In the genomic region with DNA sequence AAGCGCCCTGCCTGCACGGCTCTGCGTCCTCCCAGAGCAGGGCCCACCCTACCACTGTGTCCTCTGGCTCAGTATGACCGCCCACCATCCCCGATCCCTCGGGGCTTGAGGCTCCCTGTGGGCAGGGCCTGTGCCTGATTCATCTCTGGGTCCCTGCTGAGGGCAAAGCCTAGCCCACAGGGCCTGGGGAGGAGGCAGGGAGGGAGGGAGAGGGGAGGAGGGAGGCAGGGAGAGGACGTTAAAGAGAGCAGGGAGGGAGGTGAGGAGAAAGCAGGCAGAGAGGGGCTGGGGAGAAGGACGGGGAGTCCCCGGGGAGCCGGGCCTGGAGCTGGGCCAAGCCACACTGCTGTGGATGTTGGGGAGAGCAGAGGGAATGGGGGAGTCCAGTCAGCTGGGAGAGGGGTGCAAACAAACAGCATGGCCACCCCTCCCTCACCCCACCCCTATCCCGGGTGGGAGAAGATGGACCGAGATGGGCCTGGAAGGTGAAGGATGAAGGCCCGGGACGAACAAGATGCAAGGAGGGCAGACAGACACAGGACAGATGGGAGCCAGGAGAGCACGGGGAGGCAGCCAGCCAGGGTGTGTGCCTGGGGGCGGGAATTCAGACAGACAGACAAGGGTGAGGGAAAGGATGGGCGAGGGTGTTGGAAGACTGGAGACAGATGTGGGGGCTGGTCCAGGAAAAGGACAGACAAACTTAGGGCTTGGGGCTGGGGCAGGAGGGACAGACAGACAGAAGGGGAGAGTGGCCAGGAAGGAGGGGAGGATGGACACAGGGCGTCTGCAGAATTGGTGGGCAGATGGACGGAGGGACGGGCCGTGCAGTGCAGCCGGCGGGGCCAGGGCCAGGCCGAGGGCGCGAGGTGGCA, we compare ENCODE assay signal across 25 cellular contexts. TPM values are rescaled to one million over a fixed set of nuclear protein-coding genes. Genes with fewer than 3 reads are reported as not detected.
DNase-seq lines count a peak whose midpoint lies in the region; ATAC-seq, FAIRE-seq and TF ChIP-seq lines count a peak whose summit lies in the region.
"Had no signal": no experiment of that assay in that cellular context is flagged by ENCODE, and none has a peak within 500 bp of the region (broad histone marks: within the 10 kb centered on the region; RNA-seq: fewer than 3 reads in every experiment).

No MANE protein-coding gene starts in this region.

- TF ChIP-seq CTCF in SK-N-SH (IDR thresholded peaks at IDR 0.05) (no peak), HEK293 (tag by site-specific recombination; IDR thresholded peaks at IDR 0.05) (no peak)

- H3K79me2 ChIP-seq in SK-N-SH (ENCODE audit: insufficient read depth) = no peaks in the 10 kb centered on the region

- H3K4me1 Mint-ChIP-seq in effector memory CD8-positive, alpha-beta T cell (ENCODE audit: low read depth in 2 of 2) = peaks cover 47 to 56% of the 10 kb centered on the region in 2 donors
- peaks cover 62% of the 10 kb centered on the region for H3K4me1 Mint-ChIP-seq in activated T-cell treated with anti-CD3 and anti-CD28 coated beads, Interleukin-2, amount 50 U/mL, for 4 hours (ENCODE audit: low read depth)

- no peak overlapping the region for H3K27ac ChIP-seq in SK-N-SH (ENCODE audit: low read depth in 2 of 2, low read length in 1 of 2)
- no peak overlapping the region for H3K27ac ChIP-seq in HEK293 (ENCODE audit: extremely low read depth, low read depth, low read length)
- H3K27ac ChIP-seq: A549, brain microvascular endothelial cell had no signal

- CTCF ChIA-PET in SK-N-SH (lab: Yijun Ruan, JAX) (interaction anchor here (0.9 to 3.0 kb wide), 3 partner anchors 20 to 73 kb away, joined by 4 to 17 read pairs (median 11); no protein-coding TSS in a partner anchor), HEK293 (lab: Yijun Ruan, JAX) (interaction anchor here (0.5 to 3.5 kb wide), 6 partner anchors 13 to 241 kb away, joined by 3 to 22 read pairs (median 3); no protein-coding TSS in a partner anchor)

- H2AFZ ChIP-seq in SK-N-SH (ENCODE audit: low read depth) = no peak overlapping the region

- no peak overlapping the region for H3K4me3 ChIP-seq in SK-N-SH (ENCODE audit: low read depth in 2 of 2, low read length in 1 of 2)
- H3K4me3 ChIP-seq in HEK293 (ENCODE audit: low read depth, low read length) = no peak overlapping the region
- H3K4me3 ChIP-seq: A549, lung had no signal

- H3K9me2 ChIP-seq in SK-N-SH = no peaks in the 10 kb centered on the region

- peaks cover 0 to 14% of the 10 kb centered on the region in 2 experiments; a peak in 2 of 4 replicates for H3K4me1 ChIP-seq in SK-N-SH (ENCODE audit: control insufficient read depth in 1 of 2, insufficient read depth in 2 of 2, low read depth in 1 of 2, low read length in 1 of 2)
- H3K4me1 ChIP-seq in HEK293 (ENCODE audit: control insufficient read depth, insufficient read depth, low read length) = peaks cover 7% of the 10 kb centered on the region

- no peak overlapping the region for H3K4me2 ChIP-seq in SK-N-SH
- H3K4me2 ChIP-seq: A549 had no signal

- H3K4me3 Mint-ChIP-seq in effector memory CD8-positive, alpha-beta T cell = no peak overlapping the region
- no peak overlapping the region for H3K4me3 Mint-ChIP-seq in activated T-cell treated with anti-CD3 and anti-CD28 coated beads, Interleukin-2, amount 50 U/mL, for 4 hours
- H3K4me3 Mint-ChIP-seq: activated CD8-positive, alpha-beta T cell treated with anti-CD3 and anti-CD28 coated beads for 36 hours; activated naive CD8-positive, alpha-beta T cell treated with anti-CD3 and anti-CD28 coated beads, Interleukin-2, amount 10 ng/mL, durations not matched to agents 7 days and 5 days; nephron had no signal

- H3K27me3 Mint-ChIP-seq in effector memory CD8-positive, alpha-beta T cell = peaks cover 18 to 45% of the 10 kb centered on the region in 2 donors
- peaks cover 4% of the 10 kb centered on the region for H3K27me3 Mint-ChIP-seq in activated T-cell treated with anti-CD3 and anti-CD28 coated beads, Interleukin-2, amount 50 U/mL, for 4 hours (ENCODE audit: low read depth)

- no peak for FAIRE-seq in frontal cortex (lab: Jason Lieb, UNC)
- FAIRE-seq: A549, RCC 7860 had no signal

- no peak for TF ChIP-seq RAD21 in SK-N-SH (IDR thresholded peaks at IDR 0.05; ENCODE audit: low read length)

- POLR2A ChIA-PET in SK-N-SH (lab: Yijun Ruan, JAX) (no interaction called here), HEK293 (lab: Yijun Ruan, JAX) (no interaction called here)

- no peaks in the 10 kb centered on the region for H3K9me3 Mint-ChIP-seq in effector memory CD8-positive, alpha-beta T cell
- no peaks in the 10 kb centered on the region for H3K9me3 Mint-ChIP-seq in activated T-cell treated with anti-CD3 and anti-CD28 coated beads, Interleukin-2, amount 50 U/mL, for 4 hours
- H3K9me3 Mint-ChIP-seq: activated CD8-positive, alpha-beta T cell treated with anti-CD3 and anti-CD28 coated beads for 36 hours; activated naive CD8-positive, alpha-beta T cell treated with anti-CD3 and anti-CD28 coated beads, Interleukin-2, amount 10 ng/mL, durations not matched to agents 7 days and 5 days; nephron; type B pancreatic cell had no signal

- H3K9ac ChIP-seq in SK-N-SH = no peak overlapping the region

- H3K27ac Mint-ChIP-seq in effector memory CD8-positive, alpha-beta T cell = peak overlapping the region; percentile 38 to 80
- H3K27ac Mint-ChIP-seq: activated CD8-positive, alpha-beta T cell treated with anti-CD3 and anti-CD28 coated beads for 36 hours; nephron; type B pancreatic cell had no signal

- WGBS in SK-N-SH (ENCODE audit: low lambda C conversion rate) = 44% methylated on average over 26 of the region's 26 CpGs

- H3K36me3 ChIP-seq in SK-N-SH (replicated peaks in 1 of 2; ENCODE audit: control insufficient read depth in 1 of 2, insufficient read depth in 2 of 2, low read length in 1 of 2) (no peaks in the 10 kb centered on the region), HEK293 (ENCODE audit: control insufficient read depth in 2 of 2, insufficient read depth in 1 of 2, low read length in 2 of 2) (no peaks in the 10 kb centered on the region)
- H3K36me3 ChIP-seq: brain microvascular endothelial cell had no signal

- H3F3A ChIP-seq in SK-N-SH (replicated peaks; ENCODE audit: insufficient read depth) = no peaks in the 10 kb centered on the region

- H3K36me3 Mint-ChIP-seq in effector memory CD8-positive, alpha-beta T cell (ENCODE audit: insufficient read depth) = peaks cover 16% of the 10 kb centered on the region
- no peaks in the 10 kb centered on the region for H3K36me3 Mint-ChIP-seq in activated T-cell treated with anti-CD3 and anti-CD28 coated beads, Interleukin-2, amount 50 U/mL, for 4 hours (ENCODE audit: insufficient read depth)
- H3K36me3 Mint-ChIP-seq: type B pancreatic cell had no signal

- H4K20me1 ChIP-seq in SK-N-SH (ENCODE audit: insufficient read depth) = 0 out of 2 replicates have a peak, but pooled peaks cover 3% of the 10 kb centered on the region

- H3K9me3 ChIP-seq in SK-N-SH (no peaks in the 10 kb centered on the region), HEK293 (ENCODE audit: control insufficient read depth, insufficient read depth, low read depth, low read length) (no peaks in the 10 kb centered on the region)
- H3K9me3 ChIP-seq: A549 had no signal

- DNase-seq in SK-N-SH (peak; percentile 68), retina (peak; percentile 62), frontal cortex (ENCODE audit: low spot score in 2 of 2) (no peak)
- no peak for DNase-seq in effector memory CD8-positive, alpha-beta T cell
- no peak for DNase-seq in activated T-cell treated with anti-CD3 and anti-CD28 coated beads, Interleukin-2, amount 50 U/mL, for 4 hours
- DNase-seq: activated CD8-positive, alpha-beta T cell treated with anti-CD3 and anti-CD28 coated beads for 36 hours; activated naive CD8-positive, alpha-beta T cell treated with anti-CD3 and anti-CD28 coated beads, Interleukin-2, amount 10 ng/mL, durations not matched to agents 7 days and 5 days; activated T-cell treated with anti-CD3 and anti-CD28 coated beads, Interleukin-2, amount 50 U/mL, for 48 hours; brain microvascular endothelial cell; dermis blood vessel endothelial cell; NCI-H1930; NCI-H774; stimulated activated CD4-positive, alpha-beta T cell treated with anti-CD3 and anti-CD28 coated beads, Interleukin-12 subunit alpha, Interleukin-12 subunit beta, amount 100 ng/mL, for 4 hours; stimulated activated naive CD4-positive, alpha-beta T cell had no signal

- peaks cover 24% of the 10 kb centered on the region for H3K27me3 ChIP-seq in SK-N-SH (ENCODE audit: insufficient read depth)

- ATAC-seq in SK-N-SH treated with all-trans-retinoic acid at 6 μM for 48 hours (no peak), HG03108 (IDR thresholded peaks at IDR 0.05; ENCODE audit: unreplicated experiment) (no peak)
- no peak for ATAC-seq in effector memory CD8-positive, alpha-beta T cell (replicated peaks)
- ATAC-seq in activated T-cell treated with anti-CD3 and anti-CD28 coated beads, Interleukin-2, amount 50 U/mL, for 4 hours = no peak
- ATAC-seq: A549; activated CD8-positive, alpha-beta T cell treated with anti-CD3 and anti-CD28 coated beads for 36 hours had no signal

- no peak for TF ChIP-seq EP300 in SK-N-SH (IDR thresholded peaks at IDR 0.05; ENCODE audit: borderline replicate concordance in 1 of 2, low read depth in 1 of 2, low read length in 1 of 2)

TF ChIP-seq in SK-N-SH, 30 proteins besides CTCF, POLR2A, EP300 and RAD21 (continues in another document):
- no peak for TF ChIP-seq TCF12 (IDR thresholded peaks at IDR 0.05)

TF ChIP-seq in SK-N-SH treated with all-trans-retinoic acid at 6 μM for 48 hours, 23 proteins besides CTCF, POLR2A, EP300 and RAD21 (continues in another document):
- no peak for TF ChIP-seq SNAI2 (CRISPR knock-in tag; IDR thresholded peaks at IDR 0.05)

RNA-seq across cellular contexts. Expression of gene ERFL, which starts 4.2 kb away (rescaled TPM):
- 0.03 and 0.07 TPM in 2 replicates for polyA plus RNA-seq in SK-N-SH (2012; rRNA removed)
- 0.08 TPM in 1 of 2 replicates, not detected in the other for polyA plus RNA-seq in SK-N-SH (2012; cell fraction: cytosol; rRNA removed)
- 0.40 and 0.41 TPM in 2 replicates for polyA plus RNA-seq in SK-N-SH (2012; cell fraction: nucleus; rRNA removed)
- total RNA-seq in frontal cortex = not detected
- 1 to 10 TPM in 2 of 3 donors, under 1 TPM in 1; 0.83 to 2.0 (median 1.5) TPM for total RNA-seq in activated T-cell treated with anti-CD3 and anti-CD28 coated beads, Interleukin-2, amount 50 U/mL, for 4 hours
- total RNA-seq: Daoy, dermis blood vessel endothelial cell, pulmonary artery endothelial cell had no signal

RNA-seq across cellular contexts. Expression of gene RABAC1, which starts 26.6 kb away (rescaled TPM):
- 252 and 287 TPM in 2 replicates for polyA plus RNA-seq in SK-N-SH (2012; rRNA removed)
- polyA plus RNA-seq in SK-N-SH (2012; cell fraction: cytosol; rRNA removed) = 141 and 200 TPM in 2 replicates
- polyA plus RNA-seq in SK-N-SH (2012; cell fraction: nucleus; rRNA removed) = 193 and 241 TPM in 2 replicates
- total RNA-seq in frontal cortex = 90.9 TPM
- total RNA-seq in activated T-cell treated with anti-CD3 and anti-CD28 coated beads, Interleukin-2, amount 50 U/mL, for 4 hours = 10 to 100 TPM; 63.1 to 82.1 (median 70.4) TPM

RNA-seq across cellular contexts. Expression of gene ARHGEF1, which starts 49.5 kb away (rescaled TPM):
- polyA plus RNA-seq in SK-N-SH (2012; rRNA removed) = 67.3 and 102 TPM in 2 replicates
- polyA plus RNA-seq in SK-N-SH (2012; cell fraction: cytosol; rRNA removed) = 35.5 and 50.9 TPM in 2 replicates
- 244 and 278 TPM in 2 replicates for polyA plus RNA-seq in SK-N-SH (2012; cell fraction: nucleus; rRNA removed)
- total RNA-seq in frontal cortex = 10.2 TPM
- 100 to 1,000 TPM; 286 to 314 (median 301) TPM for total RNA-seq in activated T-cell treated with anti-CD3 and anti-CD28 coated beads, Interleukin-2, amount 50 U/mL, for 4 hours

RNA-seq across cellular contexts. Expression of gene CD79A, which starts 55.4 kb away (rescaled TPM):
- 0.20 and 0.31 TPM in 2 replicates for polyA plus RNA-seq in SK-N-SH (2012; rRNA removed)
- 0.08 and 0.12 TPM in 2 replicates for polyA plus RNA-seq in SK-N-SH (2012; cell fraction: cytosol; rRNA removed)
- 0.23 and 0.28 TPM in 2 replicates for polyA plus RNA-seq in SK-N-SH (2012; cell fraction: nucleus; rRNA removed)
- not detected for total RNA-seq in frontal cortex
- total RNA-seq in activated T-cell treated with anti-CD3 and anti-CD28 coated beads, Interleukin-2, amount 50 U/mL, for 4 hours = 1 to 10 TPM; 2.2 to 7.8 (median 2.7) TPM
- total RNA-seq: Daoy, HT1080, pulmonary artery endothelial cell had no signal

Comparison
In these comparisons a context has a peak if more than half of its experiments do, and no peak if none do; other contexts are left out.
1. DNase-seq: peak in SK-N-SH (single experiment) and retina (single experiment); none in effector memory CD8-positive, alpha-beta T cell (0 of 3), frontal cortex (0 of 2) and activated T-cell treated with anti-CD3 and anti-CD28 coated beads, Interleukin-2, amount 50 U/mL, for 4 hours (single experiment).
2. RNA of gene ARHGEF1, which starts 49.5 kb away (total RNA-seq): 286 to 314 TPM in activated T-cell treated with anti-CD3 and anti-CD28 coated beads, Interleukin-2, amount 50 U/mL, for 4 hours; 10.2 TPM in frontal cortex (single experiment); every median in the first group is over 10 times any median in the second.